In genomic region chr4:41880840-41881831, GRCh38 we compare ENCODE assay signal across 10 cellular contexts. TPM values are rescaled to one million over a fixed set of nuclear protein-coding genes. Genes with fewer than 3 reads are reported as not detected.
DNase-seq lines count a peak whose midpoint lies in the region; ATAC-seq, FAIRE-seq and TF ChIP-seq lines count a peak whose summit lies in the region.
"Had no signal": no experiment of that assay in that cellular context is flagged by ENCODE, and none has a peak within 500 bp of the region (broad histone marks: within the 10 kb centered on the region; RNA-seq: fewer than 3 reads in every experiment).

No MANE protein-coding gene starts in this region.

- H3K9me3 Mint-ChIP-seq in type B pancreatic cell, result no peaks in the 10 kb centered on the region

- no peak for FAIRE-seq in RCC 7860 (lab: Jason Lieb, UNC)
- FAIRE-seq: endometrium had no signal

- H4K20me1 ChIP-seq in mammary epithelial cell (ENCODE audit: insufficient read depth, low read length) (no peaks in the 10 kb centered on the region), Karpas-422 (ENCODE audit: insufficient read depth, low read depth, low read length) (no peaks in the 10 kb centered on the region)

- H3K23ac ChIP-seq in mesenchymal stem cell (ENCODE audit: low read length in 2 of 2), result no peak overlapping the region

- no peak overlapping the region for H3K14ac ChIP-seq in mesenchymal stem cell (ENCODE audit: low read length in 2 of 2)

- H3K27me3 ChIP-seq in heart left ventricle, result peaks cover 34 to 86% (median 71%) of the 10 kb centered on the region in 9 donors
- H3K27me3 ChIP-seq in mammary epithelial cell (ENCODE audit: insufficient read depth, low read length), result peaks cover 60% of the 10 kb centered on the region
- H3K27me3 ChIP-seq in mesenchymal stem cell (ENCODE audit: control insufficient read depth in 1 of 2, insufficient read depth in 1 of 2, low read length in 2 of 2), result peaks cover 92 to 99% of the 10 kb centered on the region in 2 experiments
- H3K27me3 ChIP-seq in Karpas-422 (ENCODE audit: low read length), result no peaks in the 10 kb centered on the region

- no peak overlapping the region for H2BK12ac ChIP-seq in mesenchymal stem cell (ENCODE audit: low read length in 2 of 2)

- H2BK120ac ChIP-seq in mesenchymal stem cell (ENCODE audit: low read depth, low read length), result no peak overlapping the region

- no peak overlapping the region for H4K91ac ChIP-seq in mesenchymal stem cell (ENCODE audit: low read length)

- no peaks in the 10 kb centered on the region for H3K36me3 Mint-ChIP-seq in type B pancreatic cell

- peaks cover 33% of the 10 kb centered on the region for H3K4me1 Mint-ChIP-seq in type B pancreatic cell (ENCODE audit: unreplicated experiment)

- H3K4me2 ChIP-seq in mammary epithelial cell (ENCODE audit: insufficient read depth, low read depth, low read length) (peak overlapping the region; percentile 41), mesenchymal stem cell (ENCODE audit: low read length, poor library complexity, severe bottlenecking) (peak overlapping the region; percentile 92), Karpas-422 (ENCODE audit: low read depth, low read length, poor library complexity, severe bottlenecking) (no peak overlapping the region)

- no peak overlapping the region for H2BK5ac ChIP-seq in mesenchymal stem cell (ENCODE audit: low read depth, low read length, poor library complexity, severe bottlenecking)

- H3K9ac ChIP-seq in mammary epithelial cell (ENCODE audit: insufficient read depth, low read length) (no peak overlapping the region), mesenchymal stem cell (ENCODE audit: low read length) (no peak overlapping the region), Karpas-422 (ENCODE audit: low read length) (no peak overlapping the region)

- no peak overlapping the region for H4K8ac ChIP-seq in mesenchymal stem cell (ENCODE audit: low read length)

- peaks cover 4 to 35% (median 22%) of the 10 kb centered on the region in 12 donors for H3K4me1 ChIP-seq in heart left ventricle
- H3K4me1 ChIP-seq in mammary epithelial cell (ENCODE audit: insufficient read depth, low read length), result peaks cover 12% of the 10 kb centered on the region
- H3K4me1 ChIP-seq in mesenchymal stem cell (ENCODE audit: control insufficient read depth, insufficient read depth, low read depth, low read length), result peaks cover 28% of the 10 kb centered on the region
- H3K4me1 ChIP-seq in Karpas-422 (ENCODE audit: low read length), result no peaks in the 10 kb centered on the region

- H2AFZ ChIP-seq in mammary epithelial cell (ENCODE audit: low read depth, low read length) (no peak overlapping the region), mesenchymal stem cell (ENCODE audit: low read depth, low read length) (no peak overlapping the region), Karpas-422 (ENCODE audit: low read length) (no peak overlapping the region)

- H3K18ac ChIP-seq in mesenchymal stem cell (ENCODE audit: low read depth in 1 of 2, low read length in 2 of 2), result no peak overlapping the region

- dilution Hi-C loops in mammary epithelial cell (cut with HindIII; ENCODE audit: low sequenced_read_pairs), result no loop called here

- H3K9me2 ChIP-seq in Karpas-422 (replicated peaks; ENCODE audit: insufficient read depth, low read length), result no peaks in the 10 kb centered on the region

- TF ChIP-seq CTCF in heart left ventricle (IDR thresholded peaks at IDR 0.05) (no peak), mammary epithelial cell (conservative IDR thresholded peaks at IDR 0.05 in 1 of 2, IDR thresholded peaks at IDR 0.05 in 1 of 2; ENCODE audit: extremely low read depth in 1 of 2, insufficient read depth in 1 of 2, low read depth in 1 of 2, low read length in 2 of 2) (no peak), type B pancreatic cell (conservative IDR thresholded peaks at IDR 0.05) (no peak)

- no peak overlapping the region for H3K4ac ChIP-seq in mesenchymal stem cell (ENCODE audit: low read depth in 1 of 2, low read length in 2 of 2)

- H3K4me3 ChIP-seq in heart left ventricle (peak overlapping the region; percentile 10 to 53 (median 40)), mammary epithelial cell (replicated peaks in 1 of 3; ENCODE audit: insufficient read depth in 1 of 3, low read depth in 2 of 3, low read length in 3 of 3) (no peak overlapping the region), mesenchymal stem cell (ENCODE audit: insufficient read depth in 1 of 2, low read depth in 1 of 2, low read length in 2 of 2) (peak overlapping the region; percentile 42 to 70), Karpas-422 (ENCODE audit: low read length) (no peak overlapping the region)
- H3K4me3 ChIP-seq: SJSA1 had no signal

- H3K9me3 ChIP-seq in heart left ventricle (no peaks in the 10 kb centered on the region), mammary epithelial cell (replicated peaks; ENCODE audit: insufficient read depth, low read length) (no peaks in the 10 kb centered on the region), mesenchymal stem cell (ENCODE audit: control insufficient read depth, low read length) (no peaks in the 10 kb centered on the region), Karpas-422 (ENCODE audit: low read length) (no peaks in the 10 kb centered on the region)
- H3K9me3 ChIP-seq: SJSA1 had no signal

- peak overlapping the region; percentile 54 for H3K27ac Mint-ChIP-seq in type B pancreatic cell

- H2AK5ac ChIP-seq in mesenchymal stem cell (ENCODE audit: low read length, severe bottlenecking), result no peak overlapping the region

- no peak overlapping the region for H3K27ac ChIP-seq in heart left ventricle
- H3K27ac ChIP-seq in mammary epithelial cell (ENCODE audit: insufficient read depth, low read depth, low read length), result no peak overlapping the region
- H3K27ac ChIP-seq in mesenchymal stem cell (ENCODE audit: low read length, poor library complexity, severe bottlenecking), result no peak overlapping the region
- H3K27ac ChIP-seq in Karpas-422 (ENCODE audit: low read length), result no peak overlapping the region
- H3K27ac ChIP-seq: SJSA1 had no signal

- H3K27me3 Mint-ChIP-seq in type B pancreatic cell, result peaks cover 95% of the 10 kb centered on the region

- H3K36me3 ChIP-seq in heart left ventricle (no peaks in the 10 kb centered on the region), mammary epithelial cell (ENCODE audit: insufficient read depth, low read length) (no peaks in the 10 kb centered on the region), mesenchymal stem cell (ENCODE audit: control insufficient read depth in 1 of 2, insufficient read depth in 2 of 2, low read depth in 1 of 2, low read length in 2 of 2) (no peaks in the 10 kb centered on the region), Karpas-422 (ENCODE audit: insufficient read depth, low read length) (no peaks in the 10 kb centered on the region)
- H3K36me3 ChIP-seq: SJSA1 had no signal

- no peak for DNase-seq in heart left ventricle
- no peak for DNase-seq in Right ventricle myocardium superior
- DNase-seq in mammary epithelial cell, result no peak
- DNase-seq in mesenchymal stem cell, result peak; percentile 28
- no peak for DNase-seq in type B pancreatic cell (ENCODE audit: extremely low spot score, unreplicated experiment)
- DNase-seq in RCC 7860 (ENCODE audit: low spot score), result no peak
- no peak for DNase-seq in Karpas-422
- no peak for DNase-seq in NCI-H510A (lab: John Stamatoyannopoulos, UW)

- no peak for TF ChIP-seq POLR2A in heart left ventricle (IDR thresholded peaks at IDR 0.05)

- WGBS in heart left ventricle, 4 donors, result 1 to 2% (median 2%) methylated on average over 74 to 79 of the region's 79 CpGs
- WGBS in mammary epithelial cell (ENCODE audit: low coverage, missing lambda C conversion rate), result 6% methylated on average over 21 of the region's 79 CpGs
- 1% methylated on average over 68 of the region's 79 CpGs for WGBS in mesenchymal stem cell

- ATAC-seq in heart left ventricle (no peak), Right ventricle myocardium superior (ENCODE audit: poor library complexity) (no peak)

- peak overlapping the region; percentile 85 for H3K4me3 Mint-ChIP-seq in type B pancreatic cell

- CTCF ChIA-PET in mammary epithelial cell (lab: Charles Lee; ENCODE audit: low non-redundant PET), result no interaction called here

- H2BK15ac ChIP-seq in mesenchymal stem cell (ENCODE audit: low read depth, poor library complexity, severe bottlenecking), result no peak overlapping the region

- no peaks in the 10 kb centered on the region for H3K79me1 ChIP-seq in mesenchymal stem cell (replicated peaks; ENCODE audit: low read length, poor library complexity, severe bottlenecking)

- BruUV-seq in mammary epithelial cell (replicated peaks; lab: Mats Ljungman, UMichigan), result no TSS peak

- in situ Hi-C loops in mammary epithelial cell (cut with MboI; ENCODE audit: low sequenced_read_pairs in 2 of 2), result loop anchor here (10.0 to 25.0 kb wide), 2 partner anchors 594 to 596 kb away; no protein-coding TSS in a partner anchor

- intact Hi-C loops in heart left ventricle (cut with DNase I), result loop anchor here in 8 of 10 donors (2.0 to 10.0 kb wide), 5 partner anchors 188 to 626 kb away; partner anchors contain the start of gene UCHL1 (in 2 of the 8)
- intact Hi-C loops in Right ventricle myocardium superior (cut with DNase I), result loop anchor here (10.0 kb wide), 1 partner anchor 596 kb away; no protein-coding TSS in a partner anchor
- intact Hi-C loops in mammary epithelial cell (cut with micrococcal nuclease), result loop anchor here (10.0 kb wide), 1 partner anchor 644 kb away; no protein-coding TSS in a partner anchor

- H3K79me2 ChIP-seq in mammary epithelial cell (ENCODE audit: insufficient read depth, low read length) (no peaks in the 10 kb centered on the region), Karpas-422 (ENCODE audit: low read length) (no peaks in the 10 kb centered on the region)

RNA-seq across cellular contexts. Expression of gene TMEM33, which starts 54.1 kb away (rescaled TPM):
- 10 to 100 TPM; 22.6 to 41.5 (median 27.8) TPM for total RNA-seq in heart left ventricle
- 10 to 100 TPM in 1 of 2 donors, 1 to 10 TPM in 1; 5.4 to 18.4 TPM for polyA plus RNA-seq in heart left ventricle
- 19.6 TPM for total RNA-seq in Right ventricle myocardium superior
- total RNA-seq in mammary epithelial cell, result 100 to 1,000 TPM in 1 of 2 donors, 10 to 100 TPM in 1; 86.2 to 101 TPM
- 65.2 TPM for polyA plus RNA-seq in mammary epithelial cell
- 347 TPM for polyA minus RNA-seq in mammary epithelial cell
- polyA plus RNA-seq in mesenchymal stem cell (2013, experiment 1 of 2), result 49.6 TPM
- polyA plus RNA-seq in mesenchymal stem cell (2013, experiment 2 of 2), result 49.8 TPM
- total RNA-seq in type B pancreatic cell (ENCODE audit: low replicate concordance), result 60.5 and 64.3 TPM in 2 replicates
- total RNA-seq in Karpas-422 (2014; rRNA removed; shearing (Covaris generic); ENCODE audit: low replicate concordance), result 80.3 and 163 TPM in 2 replicates

Comparison
In these comparisons a context has a peak if more than half of its experiments do, and no peak if none do; other contexts are left out.
1. H3K4me3 ChIP-seq: peak in heart left ventricle (12 of 12) and mesenchymal stem cell (2 of 2); none in mammary epithelial cell (0 of 3) and Karpas-422 (single experiment).